In genomic region chr17:49862781-49863331, GRCh38 we compare ENCODE assay signal across 1 cellular context.
TF ChIP-seq lines count a peak whose summit lies in the region.

No MANE protein-coding gene starts in this region.

TF ChIP-seq in HepG2, 621 proteins besides CTCF, POLR2A, EP300 and RAD21 (continues in another document):
- TF ChIP-seq ARID3A (IDR thresholded peaks at IDR 0.05; ENCODE audit: low read depth, low read length) (no peak), ZNF547 (CRISPR knock-in tag; IDR thresholded peaks at IDR 0.05) (no peak), ZFP91 (CRISPR knock-in tag; IDR thresholded peaks at IDR 0.05; ENCODE audit: borderline replicate concordance) (peak; percentile 59; the same call in 1 of the 2 replicates), ZNF296 (CRISPR knock-in tag; conservative IDR thresholded peaks at IDR 0.05) (no peak), TARDBP (CRISPR knock-in tag; IDR thresholded peaks at IDR 0.05) (no peak), ZNF30 (CRISPR knock-in tag; IDR thresholded peaks at IDR 0.05) (no peak), SIN3B (IDR thresholded peaks at IDR 0.05; ENCODE audit: low read length) (no peak), RFX5 (IDR thresholded peaks at IDR 0.05; ENCODE audit: low read depth, low read length) (no peak), ZBTB2 (CRISPR knock-in tag; IDR thresholded peaks at IDR 0.05; ENCODE audit: low read depth) (no peak), ZNF280B (CRISPR knock-in tag; IDR thresholded peaks at IDR 0.05; ENCODE audit: borderline replicate concordance) (no peak), ZNF20 (CRISPR knock-in tag; IDR thresholded peaks at IDR 0.05) (no peak), KMT2B (CRISPR knock-in tag; IDR thresholded peaks at IDR 0.05) (no peak), ZNF782 (CRISPR knock-in tag; IDR thresholded peaks at IDR 0.05; ENCODE audit: borderline replicate concordance) (no peak), SKIL (CRISPR knock-in tag; IDR thresholded peaks at IDR 0.05; ENCODE audit: borderline replicate concordance) (no peak), DR1 (CRISPR knock-in tag; IDR thresholded peaks at IDR 0.05) (no peak), ZNF576 (CRISPR knock-in tag; IDR thresholded peaks at IDR 0.05) (no peak), ZNF484 (CRISPR knock-in tag; IDR thresholded peaks at IDR 0.05; ENCODE audit: borderline replicate concordance, low read depth) (no peak), ZNF724P (CRISPR knock-in tag; IDR thresholded peaks at IDR 0.05; ENCODE audit: borderline replicate concordance) (no peak), CERS6 (CRISPR knock-in tag; IDR thresholded peaks at IDR 0.05) (no peak), SUZ12 (IDR thresholded peaks at IDR 0.05; ENCODE audit: low read depth, low read length) (no peak), PBX2 (CRISPR knock-in tag; IDR thresholded peaks at IDR 0.05) (no peak), ZNF292 (CRISPR knock-in tag; IDR thresholded peaks at IDR 0.05; ENCODE audit: borderline replicate concordance, low read depth) (peak; percentile 75), REST (IDR thresholded peaks at IDR 0.05; ENCODE audit: borderline replicate concordance in 1 of 2, low read depth in 1 of 2, low read length in 2 of 2) (no peak), ZNF234 (CRISPR knock-in tag; conservative IDR thresholded peaks at IDR 0.05) (no peak), HNRNPUL1 (IDR thresholded peaks at IDR 0.05; ENCODE audit: low read depth, low read length) (no peak), ZNF850 (CRISPR knock-in tag; conservative IDR thresholded peaks at IDR 0.05) (no peak), ZNF616 (CRISPR knock-in tag; IDR thresholded peaks at IDR 0.05; ENCODE audit: low read depth) (no peak), ZNF496 (CRISPR knock-in tag; IDR thresholded peaks at IDR 0.05; ENCODE audit: insufficient replicate concordance) (no peak), PLRG1 (conservative IDR thresholded peaks at IDR 0.05) (no peak), ZNF331 (CRISPR knock-in tag; IDR thresholded peaks at IDR 0.05) (0 out of 2 replicates have a peak, but pooled peaks have one; percentile 51), RNF219 (CRISPR knock-in tag; IDR thresholded peaks at IDR 0.05) (no peak), YY1 (IDR thresholded peaks at IDR 0.05; ENCODE audit: insufficient read depth, insufficient replicate concordance, low read depth, low read length) (no peak), ZBTB14 (CRISPR knock-in tag; IDR thresholded peaks at IDR 0.05) (no peak), ZNF275 (CRISPR knock-in tag; IDR thresholded peaks at IDR 0.05; ENCODE audit: borderline replicate concordance) (no peak), SIX4 (CRISPR knock-in tag; IDR thresholded peaks at IDR 0.05) (no peak), ZFP1 (CRISPR knock-in tag; IDR thresholded peaks at IDR 0.05) (no peak), ZNF460 (CRISPR knock-in tag; IDR thresholded peaks at IDR 0.05; ENCODE audit: borderline replicate concordance) (no peak), PHF8 (CRISPR knock-in tag; IDR thresholded peaks at IDR 0.05) (0 out of 2 replicates have a peak, but pooled peaks have one; percentile 10), ZSCAN25 (CRISPR knock-in tag; IDR thresholded peaks at IDR 0.05) (peak; percentile 68; the same call in 1 of the 2 replicates), BATF2 (CRISPR knock-in tag; IDR thresholded peaks at IDR 0.05) (no peak), EHMT2 (IDR thresholded peaks at IDR 0.05; ENCODE audit: borderline replicate concordance, low read depth, low read length) (no peak), MED1 (CRISPR knock-in tag; IDR thresholded peaks at IDR 0.05) (peak; percentile 54)
